Comparison of ENCODE assay signal across 14 cellular contexts in the genomic region with DNA sequence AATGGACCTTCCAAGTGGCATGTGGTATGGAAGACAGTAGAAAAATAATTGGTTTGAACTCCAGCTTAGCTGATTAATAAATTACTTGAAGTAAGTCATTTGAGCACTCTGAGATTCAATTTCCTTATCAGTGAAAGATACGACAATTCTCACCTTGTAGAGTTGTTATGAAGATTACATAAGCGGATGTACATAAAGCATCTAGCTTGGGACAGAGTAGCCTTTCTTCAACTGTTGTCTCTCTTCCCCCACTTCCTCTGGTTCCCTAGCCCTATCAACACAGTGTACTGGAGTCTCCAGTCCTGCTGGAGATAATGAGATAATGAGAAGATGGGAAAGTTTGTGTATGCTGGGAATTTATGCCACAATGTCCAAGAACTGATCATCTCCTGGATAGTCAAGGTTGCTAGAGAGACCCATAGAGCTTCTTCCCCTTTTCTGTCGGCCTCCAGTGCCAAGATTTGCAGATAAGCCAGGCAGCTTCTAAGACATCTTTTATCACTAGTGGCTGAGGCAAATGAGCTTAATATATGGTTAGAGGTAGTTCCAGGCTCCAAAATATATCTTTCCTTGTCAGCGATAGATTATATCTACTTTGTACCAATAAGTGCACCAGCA. TPM values are rescaled to one million over a fixed set of nuclear protein-coding genes. Genes with fewer than 3 reads are reported as not detected.
DNase-seq lines count a peak whose midpoint lies in the region; ATAC-seq, FAIRE-seq and TF ChIP-seq lines count a peak whose summit lies in the region.
"Had no signal": no experiment of that assay in that cellular context is flagged by ENCODE, and none has a peak within 500 bp of the region (broad histone marks: within the 10 kb centered on the region; RNA-seq: fewer than 3 reads in every experiment).

No MANE protein-coding gene starts in this region.

- H3F3A ChIP-seq in DOHH2 (ENCODE audit: control insufficient read depth, insufficient read depth): 0 out of 2 replicates have a peak, but pooled peaks cover 3% of the 10 kb centered on the region

- peak overlapping the region; percentile 59 for H3K4me2 ChIP-seq in DOHH2 (ENCODE audit: low read length)

- peak overlapping the region; percentile 76 for H3K27ac ChIP-seq in DOHH2 (ENCODE audit: low read depth, low read length)
- H3K27ac ChIP-seq in KOPT-K1 (ENCODE audit: low read depth, low read length, poor library complexity, severe bottlenecking): peak overlapping the region; percentile 85
- H3K27ac ChIP-seq in small intestine (ENCODE audit: low read depth in 1 of 2, low read length in 1 of 2): no peak overlapping the region

- peak; percentile 13 for DNase-seq in UCSD-AML1 (lab: John Stamatoyannopoulos, UW; ENCODE audit: unreplicated experiment)
- DNase-seq in midbrain (lab: John Stamatoyannopoulos, UW): peak; percentile 0
- DNase-seq in left cardiac atrium: no peak
- DNase-seq in H4 (ENCODE audit: low spot score): no peak
- no peak for DNase-seq in small intestine
- DNase-seq: DMS153, H9, heart left ventricle, NCI-H1436, NCI-H69 had no signal

- no peaks in the 10 kb centered on the region for H3K9me2 ChIP-seq in DOHH2 (replicated peaks; ENCODE audit: control insufficient read depth, low read length)

- intact Hi-C loops in left cardiac atrium (cut with DNase I): no loop called here

- no peaks in the 10 kb centered on the region for H3K27me3 ChIP-seq in DOHH2 (ENCODE audit: control insufficient read depth, low read length)
- no peaks in the 10 kb centered on the region for H3K27me3 ChIP-seq in small intestine (ENCODE audit: control insufficient read depth in 2 of 2, insufficient read depth in 2 of 2, low read length in 2 of 2)

- H3K4me1 ChIP-seq in DOHH2 (ENCODE audit: control insufficient read depth, low read length): peaks cover 76% of the 10 kb centered on the region
- no peaks in the 10 kb centered on the region for H3K4me1 ChIP-seq in small intestine (ENCODE audit: control insufficient read depth in 2 of 2, insufficient read depth in 1 of 2, low read depth in 1 of 2, low read length in 1 of 2)

- no peak for FAIRE-seq in small intestine (lab: Jason Lieb, UNC)

- H4K20me1 ChIP-seq in DOHH2 (ENCODE audit: control insufficient read depth, insufficient read depth, low read depth, low read length): no peaks in the 10 kb centered on the region

- no peaks in the 10 kb centered on the region for H3K79me2 ChIP-seq in DOHH2 (ENCODE audit: control insufficient read depth, low read length)

- no peaks in the 10 kb centered on the region; the same call in 1 of the 2 replicates for H3K9me3 ChIP-seq in DOHH2 (ENCODE audit: control insufficient read depth, insufficient read depth, low read length)
- peaks cover 8% of the 10 kb centered on the region for H3K9me3 ChIP-seq in KOPT-K1 (ENCODE audit: insufficient read depth, low read length, poor library complexity, severe bottlenecking)
- H3K9me3 ChIP-seq in small intestine (ENCODE audit: control insufficient read depth, low read depth): no peaks in the 10 kb centered on the region
- H3K9me3 ChIP-seq: heart left ventricle had no signal

- ATAC-seq in left cardiac atrium: no peak
- ATAC-seq: heart left ventricle, left lobe of liver, Right ventricle myocardium inferior had no signal

- no peak for TF ChIP-seq CTCF in DOHH2 (IDR thresholded peaks at IDR 0.05; ENCODE audit: low read depth, low read length, poor library complexity, severe bottlenecking)

- H3K36me3 ChIP-seq in DOHH2 (ENCODE audit: control insufficient read depth, low read length): no peaks in the 10 kb centered on the region
- H3K36me3 ChIP-seq in KOPT-K1 (ENCODE audit: insufficient read depth, low read length): no peaks in the 10 kb centered on the region
- no peaks in the 10 kb centered on the region for H3K36me3 ChIP-seq in small intestine (ENCODE audit: control insufficient read depth in 2 of 2, insufficient read depth in 2 of 2, low read length in 2 of 2)
- H3K36me3 ChIP-seq: heart left ventricle had no signal

- H3K4me3 ChIP-seq in DOHH2 (ENCODE audit: low read length) (peak overlapping the region; percentile 45), small intestine (ENCODE audit: low read depth in 1 of 2, low read length in 2 of 2) (no peak overlapping the region)
- H3K4me3 ChIP-seq: heart left ventricle had no signal

- WGBS in small intestine, 3 donors: 55 to 70% (median 61%) methylated on average over 3 to 4 of the region's 4 CpGs

RNA-seq across cellular contexts. Expression of a gene that starts 33.9 kb away (rescaled TPM):
- 100 to 1,000 TPM in 1 of 2 donors, 10 to 100 TPM in 1; 76.3 to 182 TPM for total RNA-seq in left cardiac atrium
- not detected in 2 replicates for total RNA-seq in H4 (2014; rRNA removed; shearing (Covaris generic))
- 10 to 100 TPM in 2 of 3 donors, 1 to 10 TPM in 1; 5.6 to 90.1 (median 19.7) TPM for polyA plus RNA-seq in small intestine
- total RNA-seq: H9 had no signal

Comparison
In these comparisons a context has a peak if more than half of its experiments do, and no peak if none do; other contexts are left out.
1. H3K27ac ChIP-seq: peak in DOHH2 (single experiment) and KOPT-K1 (single experiment); none in small intestine (0 of 2).
2. DNase-seq: peak in UCSD-AML1 (single experiment) and midbrain (single experiment); none in left cardiac atrium (single experiment), H4 (single experiment) and small intestine (single experiment).
3. RNA of a gene that starts 33.9 kb away (total RNA-seq): 76.3 to 182 TPM in left cardiac atrium; not detected in H4; every median in the first group is over 10 times any median in the second.